Comparison of ENCODE assay signal across 1 cellular context in the genomic region with DNA sequence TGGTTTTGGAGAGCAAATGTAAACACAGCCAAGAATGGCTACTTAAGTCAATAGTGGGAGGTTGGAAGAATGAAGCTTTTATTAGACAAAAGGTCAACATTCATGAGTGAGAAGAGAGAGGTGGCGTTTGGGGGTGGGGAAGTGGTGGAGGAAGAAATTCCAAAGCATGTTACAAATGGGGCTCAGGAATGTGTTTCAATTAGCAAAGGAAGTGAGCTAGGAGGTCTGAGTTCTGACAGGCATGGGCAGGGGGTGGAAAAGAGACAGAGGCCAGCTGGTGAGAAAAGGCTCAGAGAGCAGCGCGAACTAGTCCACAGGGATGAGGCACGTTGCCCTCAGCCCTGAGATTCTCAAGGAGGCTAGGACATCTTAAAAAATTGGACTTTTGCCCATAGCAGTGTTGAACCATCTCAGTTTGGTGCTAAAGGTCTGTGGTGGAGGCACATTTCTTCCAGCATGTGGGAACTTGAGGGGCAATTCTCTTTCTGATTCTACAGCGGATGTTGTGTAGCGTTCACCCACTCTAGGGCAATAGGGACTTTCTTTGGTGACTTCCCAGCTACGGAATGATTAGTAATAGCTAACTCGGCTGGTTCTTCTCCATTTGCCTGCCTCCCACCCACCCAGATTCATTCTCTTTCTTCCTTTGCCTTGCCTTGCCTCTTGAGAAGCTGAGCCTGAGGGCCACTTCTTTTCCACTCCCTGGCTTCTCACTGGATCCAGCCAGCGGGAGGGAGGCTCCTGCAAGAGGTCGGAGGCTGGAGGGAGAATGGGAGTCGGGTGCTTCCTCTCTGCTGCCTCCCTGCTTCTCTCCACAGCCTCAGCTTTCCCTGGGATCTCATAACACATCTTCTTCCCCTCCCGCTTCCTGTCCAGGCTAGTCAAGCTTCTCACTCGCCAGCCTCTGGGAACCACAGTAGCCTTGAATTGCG.
A peak's percentile ranks its signal among the peaks of the same experiment; 100 is the strongest.
TF ChIP-seq lines count a peak whose summit lies in the region.

No MANE protein-coding gene starts in this region.

TF ChIP-seq in HepG2, 621 proteins besides CTCF, POLR2A, EP300 and RAD21 (continued from another document and continues in another):
- TF ChIP-seq, protein P1, sequence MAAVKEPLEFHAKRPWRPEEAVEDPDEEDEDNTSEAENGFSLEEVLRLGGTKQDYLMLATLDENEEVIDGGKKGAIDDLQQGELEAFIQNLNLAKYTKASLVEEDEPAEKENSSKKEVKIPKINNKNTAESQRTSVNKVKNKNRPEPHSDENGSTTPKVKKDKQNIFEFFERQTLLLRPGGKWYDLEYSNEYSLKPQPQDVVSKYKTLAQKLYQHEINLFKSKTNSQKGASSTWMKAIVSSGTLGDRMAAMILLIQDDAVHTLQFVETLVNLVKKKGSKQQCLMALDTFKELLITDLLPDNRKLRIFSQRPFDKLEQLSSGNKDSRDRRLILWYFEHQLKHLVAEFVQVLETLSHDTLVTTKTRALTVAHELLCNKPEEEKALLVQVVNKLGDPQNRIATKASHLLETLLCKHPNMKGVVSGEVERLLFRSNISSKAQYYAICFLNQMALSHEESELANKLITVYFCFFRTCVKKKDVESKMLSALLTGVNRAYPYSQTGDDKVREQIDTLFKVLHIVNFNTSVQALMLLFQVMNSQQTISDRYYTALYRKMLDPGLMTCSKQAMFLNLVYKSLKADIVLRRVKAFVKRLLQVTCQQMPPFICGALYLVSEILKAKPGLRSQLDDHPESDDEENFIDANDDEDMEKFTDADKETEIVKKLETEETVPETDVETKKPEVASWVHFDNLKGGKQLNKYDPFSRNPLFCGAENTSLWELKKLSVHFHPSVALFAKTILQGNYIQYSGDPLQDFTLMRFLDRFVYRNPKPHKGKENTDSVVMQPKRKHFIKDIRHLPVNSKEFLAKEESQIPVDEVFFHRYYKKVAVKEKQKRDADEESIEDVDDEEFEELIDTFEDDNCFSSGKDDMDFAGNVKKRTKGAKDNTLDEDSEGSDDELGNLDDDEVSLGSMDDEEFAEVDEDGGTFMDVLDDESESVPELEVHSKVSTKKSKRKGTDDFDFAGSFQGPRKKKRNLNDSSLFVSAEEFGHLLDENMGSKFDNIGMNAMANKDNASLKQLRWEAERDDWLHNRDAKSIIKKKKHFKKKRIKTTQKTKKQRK (IDR thresholded peaks at IDR 0.05; ENCODE audit: low read length) = no peak
- peak; percentile 35; the same call in 1 of the 2 replicates for TF ChIP-seq CEBPG (CRISPR knock-in tag; IDR thresholded peaks at IDR 0.05)
- no peak for TF ChIP-seq REPIN1 (CRISPR knock-in tag; IDR thresholded peaks at IDR 0.05; ENCODE audit: borderline replicate concordance, low read depth)
- peak; percentile 96 for TF ChIP-seq PPARG (CRISPR knock-in tag; conservative IDR thresholded peaks at IDR 0.05)
- TF ChIP-seq POLR2AphosphoS5 (IDR thresholded peaks at IDR 0.05; ENCODE audit: low read depth, low read length) = no peak
- TF ChIP-seq BCL6 (CRISPR knock-in tag; IDR thresholded peaks at IDR 0.05) = peak; percentile 69; the same call in 1 of the 2 replicates
- TF ChIP-seq ZNF225 (CRISPR knock-in tag; IDR thresholded peaks at IDR 0.05) = no peak
- TF ChIP-seq BRD4 (CRISPR knock-in tag; IDR thresholded peaks at IDR 0.05) = no peak
- 0 out of 2 replicates have a peak, but pooled peaks have one; percentile 51 for TF ChIP-seq ZNF878 (CRISPR knock-in tag; IDR thresholded peaks at IDR 0.05)
- TF ChIP-seq, protein P2, sequence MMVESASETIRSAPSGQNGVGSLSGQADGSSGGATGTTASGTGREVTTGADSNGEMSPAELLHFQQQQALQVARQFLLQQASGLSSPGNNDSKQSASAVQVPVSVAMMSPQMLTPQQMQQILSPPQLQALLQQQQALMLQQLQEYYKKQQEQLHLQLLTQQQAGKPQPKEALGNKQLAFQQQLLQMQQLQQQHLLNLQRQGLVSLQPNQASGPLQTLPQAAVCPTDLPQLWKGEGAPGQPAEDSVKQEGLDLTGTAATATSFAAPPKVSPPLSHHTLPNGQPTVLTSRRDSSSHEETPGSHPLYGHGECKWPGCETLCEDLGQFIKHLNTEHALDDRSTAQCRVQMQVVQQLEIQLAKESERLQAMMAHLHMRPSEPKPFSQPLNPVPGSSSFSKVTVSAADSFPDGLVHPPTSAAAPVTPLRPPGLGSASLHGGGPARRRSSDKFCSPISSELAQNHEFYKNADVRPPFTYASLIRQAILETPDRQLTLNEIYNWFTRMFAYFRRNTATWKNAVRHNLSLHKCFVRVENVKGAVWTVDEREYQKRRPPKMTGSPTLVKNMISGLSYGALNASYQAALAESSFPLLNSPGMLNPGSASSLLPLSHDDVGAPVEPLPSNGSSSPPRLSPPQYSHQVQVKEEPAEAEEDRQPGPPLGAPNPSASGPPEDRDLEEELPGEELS (CRISPR knock-in tag; IDR thresholded peaks at IDR 0.05) = peak; percentile 40; the same call in 1 of the 2 replicates
- TF ChIP-seq, protein P3, sequence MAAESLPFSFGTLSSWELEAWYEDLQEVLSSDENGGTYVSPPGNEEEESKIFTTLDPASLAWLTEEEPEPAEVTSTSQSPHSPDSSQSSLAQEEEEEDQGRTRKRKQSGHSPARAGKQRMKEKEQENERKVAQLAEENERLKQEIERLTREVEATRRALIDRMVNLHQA (CRISPR knock-in tag; IDR thresholded peaks at IDR 0.05) = no peak
- TF ChIP-seq, protein P4, sequence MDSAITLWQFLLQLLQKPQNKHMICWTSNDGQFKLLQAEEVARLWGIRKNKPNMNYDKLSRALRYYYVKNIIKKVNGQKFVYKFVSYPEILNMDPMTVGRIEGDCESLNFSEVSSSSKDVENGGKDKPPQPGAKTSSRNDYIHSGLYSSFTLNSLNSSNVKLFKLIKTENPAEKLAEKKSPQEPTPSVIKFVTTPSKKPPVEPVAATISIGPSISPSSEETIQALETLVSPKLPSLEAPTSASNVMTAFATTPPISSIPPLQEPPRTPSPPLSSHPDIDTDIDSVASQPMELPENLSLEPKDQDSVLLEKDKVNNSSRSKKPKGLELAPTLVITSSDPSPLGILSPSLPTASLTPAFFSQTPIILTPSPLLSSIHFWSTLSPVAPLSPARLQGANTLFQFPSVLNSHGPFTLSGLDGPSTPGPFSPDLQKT (CRISPR knock-in tag; IDR thresholded peaks at IDR 0.05; ENCODE audit: borderline replicate concordance) = no peak
- TF ChIP-seq, protein P5, sequence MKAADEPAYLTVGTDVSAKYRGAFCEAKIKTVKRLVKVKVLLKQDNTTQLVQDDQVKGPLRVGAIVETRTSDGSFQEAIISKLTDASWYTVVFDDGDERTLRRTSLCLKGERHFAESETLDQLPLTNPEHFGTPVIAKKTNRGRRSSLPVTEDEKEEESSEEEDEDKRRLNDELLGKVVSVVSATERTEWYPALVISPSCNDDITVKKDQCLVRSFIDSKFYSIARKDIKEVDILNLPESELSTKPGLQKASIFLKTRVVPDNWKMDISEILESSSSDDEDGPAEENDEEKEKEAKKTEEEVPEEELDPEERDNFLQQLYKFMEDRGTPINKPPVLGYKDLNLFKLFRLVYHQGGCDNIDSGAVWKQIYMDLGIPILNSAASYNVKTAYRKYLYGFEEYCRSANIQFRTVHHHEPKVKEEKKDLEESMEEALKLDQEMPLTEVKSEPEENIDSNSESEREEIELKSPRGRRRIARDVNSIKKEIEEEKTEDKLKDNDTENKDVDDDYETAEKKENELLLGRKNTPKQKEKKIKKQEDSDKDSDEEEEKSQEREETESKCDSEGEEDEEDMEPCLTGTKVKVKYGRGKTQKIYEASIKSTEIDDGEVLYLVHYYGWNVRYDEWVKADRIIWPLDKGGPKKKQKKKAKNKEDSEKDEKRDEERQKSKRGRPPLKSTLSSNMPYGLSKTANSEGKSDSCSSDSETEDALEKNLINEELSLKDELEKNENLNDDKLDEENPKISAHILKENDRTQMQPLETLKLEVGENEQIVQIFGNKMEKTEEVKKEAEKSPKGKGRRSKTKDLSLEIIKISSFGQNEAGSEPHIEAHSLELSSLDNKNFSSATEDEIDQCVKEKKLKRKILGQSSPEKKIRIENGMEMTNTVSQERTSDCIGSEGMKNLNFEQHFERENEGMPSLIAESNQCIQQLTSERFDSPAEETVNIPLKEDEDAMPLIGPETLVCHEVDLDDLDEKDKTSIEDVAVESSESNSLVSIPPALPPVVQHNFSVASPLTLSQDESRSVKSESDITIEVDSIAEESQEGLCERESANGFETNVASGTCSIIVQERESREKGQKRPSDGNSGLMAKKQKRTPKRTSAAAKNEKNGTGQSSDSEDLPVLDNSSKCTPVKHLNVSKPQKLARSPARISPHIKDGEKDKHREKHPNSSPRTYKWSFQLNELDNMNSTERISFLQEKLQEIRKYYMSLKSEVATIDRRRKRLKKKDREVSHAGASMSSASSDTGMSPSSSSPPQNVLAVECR (CRISPR knock-in tag; IDR thresholded peaks at IDR 0.05; ENCODE audit: borderline replicate concordance) = peak; percentile 33; the same call in 1 of the 2 replicates
- TF ChIP-seq ZNF17 (CRISPR knock-in tag; IDR thresholded peaks at IDR 0.05) = no peak
- TF ChIP-seq, protein P6, sequence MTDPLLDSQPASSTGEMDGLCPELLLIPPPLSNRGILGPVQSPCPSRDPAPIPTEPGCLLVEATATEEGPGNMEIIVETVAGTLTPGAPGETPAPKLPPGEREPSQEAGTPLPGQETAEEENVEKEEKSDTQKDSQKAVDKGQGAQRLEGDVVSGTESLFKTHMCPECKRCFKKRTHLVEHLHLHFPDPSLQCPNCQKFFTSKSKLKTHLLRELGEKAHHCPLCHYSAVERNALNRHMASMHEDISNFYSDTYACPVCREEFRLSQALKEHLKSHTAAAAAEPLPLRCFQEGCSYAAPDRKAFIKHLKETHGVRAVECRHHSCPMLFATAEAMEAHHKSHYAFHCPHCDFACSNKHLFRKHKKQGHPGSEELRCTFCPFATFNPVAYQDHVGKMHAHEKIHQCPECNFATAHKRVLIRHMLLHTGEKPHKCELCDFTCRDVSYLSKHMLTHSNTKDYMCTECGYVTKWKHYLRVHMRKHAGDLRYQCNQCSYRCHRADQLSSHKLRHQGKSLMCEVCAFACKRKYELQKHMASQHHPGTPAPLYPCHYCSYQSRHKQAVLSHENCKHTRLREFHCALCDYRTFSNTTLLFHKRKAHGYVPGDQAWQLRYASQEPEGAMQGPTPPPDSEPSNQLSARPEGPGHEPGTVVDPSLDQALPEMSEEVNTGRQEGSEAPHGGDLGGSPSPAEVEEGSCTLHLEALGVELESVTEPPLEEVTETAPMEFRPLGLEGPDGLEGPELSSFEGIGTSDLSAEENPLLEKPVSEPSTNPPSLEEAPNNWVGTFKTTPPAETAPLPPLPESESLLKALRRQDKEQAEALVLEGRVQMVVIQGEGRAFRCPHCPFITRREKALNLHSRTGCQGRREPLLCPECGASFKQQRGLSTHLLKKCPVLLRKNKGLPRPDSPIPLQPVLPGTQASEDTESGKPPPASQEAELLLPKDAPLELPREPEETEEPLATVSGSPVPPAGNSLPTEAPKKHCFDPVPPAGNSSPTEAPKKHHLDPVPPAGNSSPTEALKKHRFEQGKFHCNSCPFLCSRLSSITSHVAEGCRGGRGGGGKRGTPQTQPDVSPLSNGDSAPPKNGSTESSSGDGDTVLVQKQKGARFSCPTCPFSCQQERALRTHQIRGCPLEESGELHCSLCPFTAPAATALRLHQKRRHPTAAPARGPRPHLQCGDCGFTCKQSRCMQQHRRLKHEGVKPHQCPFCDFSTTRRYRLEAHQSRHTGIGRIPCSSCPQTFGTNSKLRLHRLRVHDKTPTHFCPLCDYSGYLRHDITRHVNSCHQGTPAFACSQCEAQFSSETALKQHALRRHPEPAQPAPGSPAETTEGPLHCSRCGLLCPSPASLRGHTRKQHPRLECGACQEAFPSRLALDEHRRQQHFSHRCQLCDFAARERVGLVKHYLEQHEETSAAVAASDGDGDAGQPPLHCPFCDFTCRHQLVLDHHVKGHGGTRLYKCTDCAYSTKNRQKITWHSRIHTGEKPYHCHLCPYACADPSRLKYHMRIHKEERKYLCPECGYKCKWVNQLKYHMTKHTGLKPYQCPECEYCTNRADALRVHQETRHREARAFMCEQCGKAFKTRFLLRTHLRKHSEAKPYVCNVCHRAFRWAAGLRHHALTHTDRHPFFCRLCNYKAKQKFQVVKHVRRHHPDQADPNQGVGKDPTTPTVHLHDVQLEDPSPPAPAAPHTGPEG (CRISPR knock-in tag; IDR thresholded peaks at IDR 0.05) = no peak
- TF ChIP-seq, protein P7, sequence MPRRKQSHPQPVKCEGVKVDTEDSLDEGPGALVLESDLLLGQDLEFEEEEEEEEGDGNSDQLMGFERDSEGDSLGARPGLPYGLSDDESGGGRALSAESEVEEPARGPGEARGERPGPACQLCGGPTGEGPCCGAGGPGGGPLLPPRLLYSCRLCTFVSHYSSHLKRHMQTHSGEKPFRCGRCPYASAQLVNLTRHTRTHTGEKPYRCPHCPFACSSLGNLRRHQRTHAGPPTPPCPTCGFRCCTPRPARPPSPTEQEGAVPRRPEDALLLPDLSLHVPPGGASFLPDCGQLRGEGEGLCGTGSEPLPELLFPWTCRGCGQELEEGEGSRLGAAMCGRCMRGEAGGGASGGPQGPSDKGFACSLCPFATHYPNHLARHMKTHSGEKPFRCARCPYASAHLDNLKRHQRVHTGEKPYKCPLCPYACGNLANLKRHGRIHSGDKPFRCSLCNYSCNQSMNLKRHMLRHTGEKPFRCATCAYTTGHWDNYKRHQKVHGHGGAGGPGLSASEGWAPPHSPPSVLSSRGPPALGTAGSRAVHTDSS (CRISPR knock-in tag; conservative IDR thresholded peaks at IDR 0.05) = no peak
- no peak for TF ChIP-seq PAWR (CRISPR knock-in tag; IDR thresholded peaks at IDR 0.05; ENCODE audit: borderline replicate concordance)
- no peak for TF ChIP-seq SIN3A (IDR thresholded peaks at IDR 0.05; ENCODE audit: borderline replicate concordance, low read depth, low read length)
- TF ChIP-seq HOXD1 (CRISPR knock-in tag; IDR thresholded peaks at IDR 0.05) = no peak
- TF ChIP-seq RARG (CRISPR knock-in tag; IDR thresholded peaks at IDR 0.05; ENCODE audit: low read depth) = no peak
- TF ChIP-seq, protein P8, sequence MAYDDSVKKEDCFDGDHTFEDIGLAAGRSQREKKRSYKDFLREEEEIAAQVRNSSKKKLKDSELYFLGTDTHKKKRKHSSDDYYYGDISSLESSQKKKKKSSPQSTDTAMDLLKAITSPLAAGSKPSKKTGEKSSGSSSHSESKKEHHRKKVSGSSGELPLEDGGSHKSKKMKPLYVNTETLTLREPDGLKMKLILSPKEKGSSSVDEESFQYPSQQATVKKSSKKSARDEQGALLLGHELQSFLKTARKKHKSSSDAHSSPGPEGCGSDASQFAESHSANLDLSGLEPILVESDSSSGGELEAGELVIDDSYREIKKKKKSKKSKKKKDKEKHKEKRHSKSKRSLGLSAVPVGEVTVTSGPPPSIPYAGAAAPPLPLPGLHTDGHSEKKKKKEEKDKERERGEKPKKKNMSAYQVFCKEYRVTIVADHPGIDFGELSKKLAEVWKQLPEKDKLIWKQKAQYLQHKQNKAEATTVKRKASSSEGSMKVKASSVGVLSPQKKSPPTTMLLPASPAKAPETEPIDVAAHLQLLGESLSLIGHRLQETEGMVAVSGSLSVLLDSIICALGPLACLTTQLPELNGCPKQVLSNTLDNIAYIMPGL (CRISPR knock-in tag; IDR thresholded peaks at IDR 0.05; ENCODE audit: borderline replicate concordance in 1 of 2, low read depth in 1 of 2) = no peak
- 0 out of 2 replicates have a peak, but pooled peaks have one; percentile 37 for TF ChIP-seq HIVEP1 (CRISPR knock-in tag; IDR thresholded peaks at IDR 0.05)
- TF ChIP-seq KLF13 (CRISPR knock-in tag; IDR thresholded peaks at IDR 0.05) = no peak
- TF ChIP-seq, protein P9, sequence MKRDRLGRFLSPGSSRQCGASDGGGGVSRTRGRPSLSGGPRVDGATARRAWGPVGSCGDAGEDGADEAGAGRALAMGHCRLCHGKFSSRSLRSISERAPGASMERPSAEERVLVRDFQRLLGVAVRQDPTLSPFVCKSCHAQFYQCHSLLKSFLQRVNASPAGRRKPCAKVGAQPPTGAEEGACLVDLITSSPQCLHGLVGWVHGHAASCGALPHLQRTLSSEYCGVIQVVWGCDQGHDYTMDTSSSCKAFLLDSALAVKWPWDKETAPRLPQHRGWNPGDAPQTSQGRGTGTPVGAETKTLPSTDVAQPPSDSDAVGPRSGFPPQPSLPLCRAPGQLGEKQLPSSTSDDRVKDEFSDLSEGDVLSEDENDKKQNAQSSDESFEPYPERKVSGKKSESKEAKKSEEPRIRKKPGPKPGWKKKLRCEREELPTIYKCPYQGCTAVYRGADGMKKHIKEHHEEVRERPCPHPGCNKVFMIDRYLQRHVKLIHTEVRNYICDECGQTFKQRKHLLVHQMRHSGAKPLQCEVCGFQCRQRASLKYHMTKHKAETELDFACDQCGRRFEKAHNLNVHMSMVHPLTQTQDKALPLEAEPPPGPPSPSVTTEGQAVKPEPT (CRISPR knock-in tag; IDR thresholded peaks at IDR 0.05; ENCODE audit: low read depth) = no peak
